Comparison of ENCODE assay signal across 31 cellular contexts in the genomic region with DNA sequence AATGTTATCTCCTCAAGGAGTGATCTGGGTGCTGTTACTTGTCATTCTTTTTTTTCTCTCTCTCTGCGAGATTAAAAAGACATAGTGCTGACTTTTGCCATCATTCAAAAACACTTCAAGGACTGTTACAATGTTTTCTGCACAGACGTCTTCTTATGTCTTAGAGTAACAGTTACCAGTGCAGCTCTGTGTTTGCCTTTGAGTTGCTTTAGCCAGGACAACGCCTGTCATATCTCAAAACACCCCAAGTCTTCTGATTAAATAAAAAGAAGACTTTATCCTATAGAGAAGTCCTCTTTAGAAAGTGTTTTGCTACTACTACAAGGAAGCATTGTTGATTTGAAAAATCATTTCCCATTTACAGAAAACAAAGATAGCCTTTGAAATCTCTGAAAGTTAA.
"Had no signal": no experiment of that assay in that cellular context is flagged by ENCODE, and none has a peak within 500 bp of the region (broad histone marks: within the 10 kb centered on the region; RNA-seq: fewer than 3 reads in every experiment).

No MANE protein-coding gene starts in this region.

- H3K9me3 ChIP-seq: body of pancreas, breast epithelium, MG63, SJCRH30, SK-N-SH had no signal

- H3K4me3 ChIP-seq: body of pancreas, breast epithelium, MG63, SJCRH30 had no signal

- H3K9me3 Mint-ChIP-seq: activated CD4-positive, alpha-beta T cell treated with anti-CD3 and anti-CD28 coated beads, Interleukin-2, amount 10 ng/mL, durations not matched to agents 24 days and 14 days; activated naive CD8-positive, alpha-beta T cell treated with anti-CD3 and anti-CD28 coated beads, Interleukin-2, amount 10 ng/mL, durations not matched to agents 7 days and 5 days; activated T-helper 2 cell treated with anti-CD3 and anti-CD28 coated beads, Interferon-gamma antibody, Interleukin-2, Interleukin-4, amounts not matched to agents 10 μg/mL and 5 μg/mL and 100 μg/mL, durations not matched to agents 14 hours and 24 hours and 36 hours; T-helper 1 cell treated with Interleukin-12 subunit alpha and Interleukin-12 subunit beta and Interleukin-4 antibody, amounts not matched to agents 30 μg/mL and 1 μg/mL, for 36 hours; T-helper 2 cell treated with Interferon-gamma antibody and Interleukin-4, amounts not matched to agents 5 μg/mL and 100 μg/mL, for 36 hours had no signal

- H3K27ac Mint-ChIP-seq: activated CD4-positive, alpha-beta T cell treated with anti-CD3 and anti-CD28 coated beads, Interleukin-2, amount 10 ng/mL, durations not matched to agents 24 days and 14 days; activated CD8-positive, alpha-beta T cell treated with anti-CD3 and anti-CD28 coated beads for 36 hours; activated naive CD4-positive, alpha-beta T cell treated with anti-CD3 and anti-CD28 coated beads, Interleukin-2, amount 50 U/mL, for 24 hours; activated naive CD8-positive, alpha-beta T cell treated with anti-CD3 and anti-CD28 coated beads, Interleukin-2, amount 10 ng/mL, durations not matched to agents 7 days and 5 days; activated T-cell treated with anti-CD3 and anti-CD28 coated beads, Interleukin-2, amount 50 U/mL, for 72 hours; activated T-helper 2 cell treated with anti-CD3 and anti-CD28 coated beads, Interferon-gamma antibody, Interleukin-2, Interleukin-4, amounts not matched to agents 10 μg/mL and 5 μg/mL and 100 μg/mL, durations not matched to agents 14 hours and 24 hours and 36 hours; T-helper 1 cell treated with Interleukin-12 subunit alpha and Interleukin-12 subunit beta and Interleukin-4 antibody, amounts not matched to agents 30 μg/mL and 1 μg/mL, for 36 hours; T-helper 2 cell treated with Interferon-gamma antibody and Interleukin-4, amounts not matched to agents 5 μg/mL and 100 μg/mL, for 36 hours had no signal

- H3K36me3 Mint-ChIP-seq: activated naive CD4-positive, alpha-beta T cell treated with anti-CD3 and anti-CD28 coated beads, Interleukin-2, amount 50 U/mL, for 24 hours; activated naive CD8-positive, alpha-beta T cell treated with anti-CD3 and anti-CD28 coated beads, Interleukin-2, amount 10 ng/mL, durations not matched to agents 7 days and 5 days had no signal

- H3K4me1 ChIP-seq: body of pancreas, breast epithelium had no signal

- H3K27ac ChIP-seq: body of pancreas, breast epithelium, SJCRH30 had no signal

- H3K36me3 ChIP-seq: breast epithelium, MG63, SJCRH30 had no signal

- H3K4me3 Mint-ChIP-seq: activated CD4-positive, alpha-beta T cell treated with anti-CD3 and anti-CD28 coated beads, Interleukin-2, amount 10 ng/mL, durations not matched to agents 24 days and 14 days; activated CD8-positive, alpha-beta T cell treated with anti-CD3 and anti-CD28 coated beads for 36 hours; activated naive CD4-positive, alpha-beta T cell treated with anti-CD3 and anti-CD28 coated beads, Interleukin-2, amount 50 U/mL, for 24 hours; activated naive CD8-positive, alpha-beta T cell treated with anti-CD3 and anti-CD28 coated beads, Interleukin-2, amount 10 ng/mL, durations not matched to agents 7 days and 5 days; activated T-cell treated with anti-CD3 and anti-CD28 coated beads, Interleukin-2, amount 50 U/mL, for 72 hours; T-helper 1 cell treated with Interleukin-12 subunit alpha and Interleukin-12 subunit beta and Interleukin-4 antibody, amounts not matched to agents 30 μg/mL and 1 μg/mL, for 36 hours; T-helper 2 cell treated with Interferon-gamma antibody and Interleukin-4, amounts not matched to agents 5 μg/mL and 100 μg/mL, for 36 hours had no signal

- H3K4me1 Mint-ChIP-seq: activated naive CD4-positive, alpha-beta T cell treated with anti-CD3 and anti-CD28 coated beads, Interleukin-2, amount 50 U/mL, for 24 hours; activated naive CD8-positive, alpha-beta T cell treated with anti-CD3 and anti-CD28 coated beads, Interleukin-2, amount 10 ng/mL, durations not matched to agents 7 days and 5 days had no signal

- DNase-seq: activated CD4-positive, alpha-beta T cell treated with anti-CD3 and anti-CD28 coated beads, Interleukin-2, amount 10 ng/mL, durations not matched to agents 24 days and 14 days; activated CD4-positive, alpha-beta T cell treated with anti-CD3 and anti-CD28 coated beads, Interleukin-2, amount 50 U/mL, for 4 hours; activated CD8-positive, alpha-beta T cell treated with anti-CD3 and anti-CD28 coated beads for 36 hours; activated gamma-delta T cell; activated naive CD4-positive, alpha-beta T cell treated with Interleukin-2 at 50 U/mL for 16 hours; activated naive CD8-positive, alpha-beta T cell treated with anti-CD3 and anti-CD28 coated beads, Interleukin-2, amount 10 ng/mL, durations not matched to agents 7 days and 5 days; activated T-cell treated with anti-CD3 and anti-CD28 coated beads, Interleukin-2, amount 50 U/mL, for 1 hour; activated T-cell treated with anti-CD3 and anti-CD28 coated beads, Interleukin-2, amount 50 U/mL, for 72 hours; body of pancreas; caudate nucleus; cerebellar nuclear complex; Kasumi-1; KG1; MG63; MV-4-11; NCI-H1092; NCI-H1436 treated with DMSO at 0.1 percent for 48 hours; NCI-H1694 treated with DMSO at 0.1 percent for 48 hours; NCI-H2029; NCI-H345; NCI-H524 treated with DMSO at 0.1 percent for 48 hours; NK-92 treated with Interleukin-12 subunit alpha and Interleukin-12 subunit beta, amount 100 ng/mL, for 24 hours; PC-3; SHP77; SJCRH30; SK-N-SH had no signal

- H3K27me3 ChIP-seq: body of pancreas, breast epithelium, MG63, SJCRH30 had no signal

- H3K27me3 Mint-ChIP-seq: activated CD4-positive, alpha-beta T cell treated with anti-CD3 and anti-CD28 coated beads, Interleukin-2, amount 10 ng/mL, durations not matched to agents 24 days and 14 days; activated CD8-positive, alpha-beta T cell treated with anti-CD3 and anti-CD28 coated beads for 36 hours; activated naive CD4-positive, alpha-beta T cell treated with anti-CD3 and anti-CD28 coated beads, Interleukin-2, amount 50 U/mL, for 24 hours; activated naive CD8-positive, alpha-beta T cell treated with anti-CD3 and anti-CD28 coated beads, Interleukin-2, amount 10 ng/mL, durations not matched to agents 7 days and 5 days had no signal

- ATAC-seq: activated CD8-positive, alpha-beta T cell treated with anti-CD3 and anti-CD28 coated beads for 36 hours; activated T-cell treated with anti-CD3 and anti-CD28 coated beads, Interleukin-2, amount 50 U/mL, for 72 hours; body of pancreas; PC-3 had no signal
